Comparison of ENCODE assay signal across 1 cellular context in the genomic region with DNA sequence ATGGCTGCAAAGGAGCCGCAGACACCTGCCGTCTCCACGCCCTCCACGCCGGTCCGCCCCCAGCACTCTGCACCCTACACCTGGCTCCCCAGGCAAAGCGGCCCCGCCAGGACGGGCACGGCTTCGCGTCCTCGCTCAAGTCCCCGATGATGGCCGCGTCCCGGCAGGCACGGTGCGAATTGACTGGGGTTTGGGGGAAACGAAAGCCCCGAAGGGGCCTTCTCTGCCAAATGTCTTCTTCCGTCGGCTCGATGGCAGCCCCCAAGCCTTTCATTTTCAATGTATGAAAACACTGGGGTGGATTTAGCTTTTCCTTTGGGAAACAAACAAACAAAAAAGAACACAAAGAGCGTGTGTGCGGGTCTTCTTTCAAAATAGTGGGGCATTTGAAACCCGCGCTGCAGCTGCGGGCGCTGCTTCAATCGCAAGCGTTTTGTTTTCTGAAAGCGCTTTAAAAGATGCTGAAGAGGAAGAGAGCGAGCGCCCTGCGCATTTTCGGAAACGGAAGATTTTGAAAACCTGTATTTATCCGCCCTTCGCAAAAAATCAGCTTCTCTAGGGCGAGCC.
TF ChIP-seq lines count a peak whose summit lies in the region.

No MANE protein-coding gene starts in this region.

TF ChIP-seq in GM23338, 12 proteins besides CTCF, POLR2A, EP300 and RAD21 (continued from another document):
- TF ChIP-seq, protein P1, sequence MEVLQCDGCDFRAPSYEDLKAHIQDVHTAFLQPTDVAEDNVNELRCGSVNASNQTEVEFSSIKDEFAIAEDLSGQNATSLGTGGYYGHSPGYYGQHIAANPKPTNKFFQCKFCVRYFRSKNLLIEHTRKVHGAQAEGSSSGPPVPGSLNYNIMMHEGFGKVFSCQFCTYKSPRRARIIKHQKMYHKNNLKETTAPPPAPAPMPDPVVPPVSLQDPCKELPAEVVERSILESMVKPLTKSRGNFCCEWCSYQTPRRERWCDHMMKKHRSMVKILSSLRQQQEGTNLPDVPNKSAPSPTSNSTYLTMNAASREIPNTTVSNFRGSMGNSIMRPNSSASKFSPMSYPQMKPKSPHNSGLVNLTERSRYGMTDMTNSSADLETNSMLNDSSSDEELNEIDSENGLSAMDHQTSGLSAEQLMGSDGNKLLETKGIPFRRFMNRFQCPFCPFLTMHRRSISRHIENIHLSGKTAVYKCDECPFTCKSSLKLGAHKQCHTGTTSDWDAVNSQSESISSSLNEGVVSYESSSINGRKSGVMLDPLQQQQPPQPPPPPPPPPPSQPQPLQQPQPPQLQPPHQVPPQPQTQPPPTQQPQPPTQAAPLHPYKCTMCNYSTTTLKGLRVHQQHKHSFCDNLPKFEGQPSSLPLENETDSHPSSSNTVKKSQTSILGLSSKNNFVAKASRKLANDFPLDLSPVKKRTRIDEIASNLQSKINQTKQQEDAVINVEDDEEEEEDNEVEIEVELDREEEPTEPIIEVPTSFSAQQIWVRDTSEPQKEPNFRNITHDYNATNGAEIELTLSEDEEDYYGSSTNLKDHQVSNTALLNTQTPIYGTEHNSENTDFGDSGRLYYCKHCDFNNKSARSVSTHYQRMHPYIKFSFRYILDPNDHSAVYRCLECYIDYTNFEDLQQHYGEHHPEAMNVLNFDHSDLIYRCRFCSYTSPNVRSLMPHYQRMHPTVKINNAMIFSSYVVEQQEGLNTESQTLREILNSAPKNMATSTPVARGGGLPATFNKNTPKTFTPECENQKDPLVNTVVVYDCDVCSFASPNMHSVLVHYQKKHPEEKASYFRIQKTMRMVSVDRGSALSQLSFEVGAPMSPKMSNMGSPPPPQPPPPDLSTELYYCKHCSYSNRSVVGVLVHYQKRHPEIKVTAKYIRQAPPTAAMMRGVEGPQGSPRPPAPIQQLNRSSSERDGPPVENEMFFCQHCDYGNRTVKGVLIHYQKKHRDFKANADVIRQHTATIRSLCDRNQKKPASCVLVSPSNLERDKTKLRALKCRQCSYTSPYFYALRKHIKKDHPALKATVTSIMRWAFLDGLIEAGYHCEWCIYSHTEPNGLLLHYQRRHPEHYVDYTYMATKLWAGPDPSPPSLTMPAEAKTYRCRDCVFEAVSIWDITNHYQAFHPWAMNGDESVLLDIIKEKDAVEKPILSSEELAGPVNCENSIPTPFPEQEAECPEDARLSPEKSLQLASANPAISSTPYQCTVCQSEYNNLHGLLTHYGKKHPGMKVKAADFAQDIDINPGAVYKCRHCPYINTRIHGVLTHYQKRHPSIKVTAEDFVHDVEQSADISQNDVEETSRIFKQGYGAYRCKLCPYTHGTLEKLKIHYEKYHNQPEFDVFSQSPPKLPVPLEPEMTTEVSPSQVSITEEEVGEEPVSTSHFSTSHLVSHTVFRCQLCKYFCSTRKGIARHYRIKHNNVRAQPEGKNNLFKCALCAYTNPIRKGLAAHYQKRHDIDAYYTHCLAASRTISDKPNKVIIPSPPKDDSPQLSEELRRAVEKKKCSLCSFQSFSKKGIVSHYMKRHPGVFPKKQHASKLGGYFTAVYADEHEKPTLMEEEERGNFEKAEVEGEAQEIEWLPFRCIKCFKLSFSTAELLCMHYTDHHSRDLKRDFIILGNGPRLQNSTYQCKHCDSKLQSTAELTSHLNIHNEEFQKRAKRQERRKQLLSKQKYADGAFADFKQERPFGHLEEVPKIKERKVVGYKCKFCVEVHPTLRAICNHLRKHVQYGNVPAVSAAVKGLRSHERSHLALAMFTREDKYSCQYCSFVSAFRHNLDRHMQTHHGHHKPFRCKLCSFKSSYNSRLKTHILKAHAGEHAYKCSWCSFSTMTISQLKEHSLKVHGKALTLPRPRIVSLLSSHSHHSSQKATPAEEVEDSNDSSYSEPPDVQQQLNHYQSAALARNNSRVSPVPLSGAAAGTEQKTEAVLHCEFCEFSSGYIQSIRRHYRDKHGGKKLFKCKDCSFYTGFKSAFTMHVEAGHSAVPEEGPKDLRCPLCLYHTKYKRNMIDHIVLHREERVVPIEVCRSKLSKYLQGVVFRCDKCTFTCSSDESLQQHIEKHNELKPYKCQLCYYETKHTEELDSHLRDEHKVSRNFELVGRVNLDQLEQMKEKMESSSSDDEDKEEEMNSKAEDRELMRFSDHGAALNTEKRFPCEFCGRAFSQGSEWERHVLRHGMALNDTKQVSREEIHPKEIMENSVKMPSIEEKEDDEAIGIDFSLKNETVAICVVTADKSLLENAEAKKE (CRISPR knock-in tag; IDR thresholded peaks at IDR 0.05): no peak
- no peak for TF ChIP-seq JUNB (IDR thresholded peaks at IDR 0.05; ENCODE audit: unreplicated experiment)
- TF ChIP-seq, protein P2, sequence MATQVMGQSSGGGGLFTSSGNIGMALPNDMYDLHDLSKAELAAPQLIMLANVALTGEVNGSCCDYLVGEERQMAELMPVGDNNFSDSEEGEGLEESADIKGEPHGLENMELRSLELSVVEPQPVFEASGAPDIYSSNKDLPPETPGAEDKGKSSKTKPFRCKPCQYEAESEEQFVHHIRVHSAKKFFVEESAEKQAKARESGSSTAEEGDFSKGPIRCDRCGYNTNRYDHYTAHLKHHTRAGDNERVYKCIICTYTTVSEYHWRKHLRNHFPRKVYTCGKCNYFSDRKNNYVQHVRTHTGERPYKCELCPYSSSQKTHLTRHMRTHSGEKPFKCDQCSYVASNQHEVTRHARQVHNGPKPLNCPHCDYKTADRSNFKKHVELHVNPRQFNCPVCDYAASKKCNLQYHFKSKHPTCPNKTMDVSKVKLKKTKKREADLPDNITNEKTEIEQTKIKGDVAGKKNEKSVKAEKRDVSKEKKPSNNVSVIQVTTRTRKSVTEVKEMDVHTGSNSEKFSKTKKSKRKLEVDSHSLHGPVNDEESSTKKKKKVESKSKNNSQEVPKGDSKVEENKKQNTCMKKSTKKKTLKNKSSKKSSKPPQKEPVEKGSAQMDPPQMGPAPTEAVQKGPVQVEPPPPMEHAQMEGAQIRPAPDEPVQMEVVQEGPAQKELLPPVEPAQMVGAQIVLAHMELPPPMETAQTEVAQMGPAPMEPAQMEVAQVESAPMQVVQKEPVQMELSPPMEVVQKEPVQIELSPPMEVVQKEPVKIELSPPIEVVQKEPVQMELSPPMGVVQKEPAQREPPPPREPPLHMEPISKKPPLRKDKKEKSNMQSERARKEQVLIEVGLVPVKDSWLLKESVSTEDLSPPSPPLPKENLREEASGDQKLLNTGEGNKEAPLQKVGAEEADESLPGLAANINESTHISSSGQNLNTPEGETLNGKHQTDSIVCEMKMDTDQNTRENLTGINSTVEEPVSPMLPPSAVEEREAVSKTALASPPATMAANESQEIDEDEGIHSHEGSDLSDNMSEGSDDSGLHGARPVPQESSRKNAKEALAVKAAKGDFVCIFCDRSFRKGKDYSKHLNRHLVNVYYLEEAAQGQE (IDR thresholded peaks at IDR 0.05; ENCODE audit: unreplicated experiment): no peak
- no peak for TF ChIP-seq ZNF331 (CRISPR knock-in tag; IDR thresholded peaks at IDR 0.05; ENCODE audit: low read depth)
- no peak for TF ChIP-seq CREB1 (CRISPR knock-in tag; IDR thresholded peaks at IDR 0.05; ENCODE audit: low read depth)
- no peak for TF ChIP-seq EZH2phosphoT487 (IDR thresholded peaks at IDR 0.05; ENCODE audit: unreplicated experiment)
- no peak for TF ChIP-seq ETS1 (IDR thresholded peaks at IDR 0.05)
TF ChIP-seq in GM23338: peak in this region for 0.
